22 cellular contexts compared by ENCODE assay signal in genomic region chr1:27127419-27127818, GRCh38. TPM values are rescaled to one million over a fixed set of nuclear protein-coding genes. Genes with fewer than 3 reads are reported as not detected.
DNase-seq lines count a peak whose midpoint lies in the region; ATAC-seq and TF ChIP-seq lines count a peak whose summit lies in the region.
"Had no signal": no experiment of that assay in that cellular context is flagged by ENCODE, and none has a peak within 500 bp of the region (broad histone marks: within the 10 kb centered on the region; RNA-seq: fewer than 3 reads in every experiment).

No MANE protein-coding gene starts in this region.

- H3K27me3 ChIP-seq in BLaER1 (no peaks in the 10 kb centered on the region), NT2/D1 (ENCODE audit: insufficient read depth, insufficient read length) (no peaks in the 10 kb centered on the region), neutrophil (no peaks in the 10 kb centered on the region), upper lobe of left lung (no peaks in the 10 kb centered on the region)
- H3K27me3 ChIP-seq: ascending aorta, gastrocnemius medialis, right atrium auricular region had no signal

- POLR2A ChIA-PET in activated CD4-positive, alpha-beta memory T cell treated with anti-CD3 and anti-CD28 coated beads for 36 hours (lab: Charles Lee): no interaction called here

- WGBS in upper lobe of left lung, 2 donors: 94 to 100% methylated on average over 3 of the region's 3 CpGs

- no peak for TF ChIP-seq EP300 in upper lobe of left lung (IDR thresholded peaks at IDR 0.05)

- H3K27ac ChIP-seq in BLaER1 (no peak overlapping the region), neutrophil (peak overlapping the region; percentile 81), upper lobe of left lung (no peak overlapping the region)
- H3K27ac ChIP-seq: ascending aorta, gastrocnemius medialis, KMS-11, right atrium auricular region had no signal

- H3K4me2 ChIP-seq in BLaER1: no peak overlapping the region
- H3K4me2 ChIP-seq: KMS-11 had no signal

- no peak for ATAC-seq in upper lobe of left lung (ENCODE audit: low FRiP score in 2 of 2)
- ATAC-seq: gastrocnemius medialis; left colon; Panc1; stimulated activated naive CD8-positive, alpha-beta T cell treated with anti-CD3 and anti-CD28 coated beads, Interleukin-15, amount 100 ng/mL, for 72 hours had no signal

- H3K4me1 Mint-ChIP-seq in activated CD4-positive, alpha-beta memory T cell treated with anti-CD3 and anti-CD28 coated beads for 36 hours (ENCODE audit: low read depth): no peaks in the 10 kb centered on the region
- H3K4me1 Mint-ChIP-seq: activated CD4-positive, alpha-beta T cell treated with anti-CD3 and anti-CD28 coated beads, Interleukin-2, amount 10 ng/mL, durations not matched to agents 7 days and 5 days had no signal

- H3K36me3 ChIP-seq in BLaER1 (peaks cover 13% of the 10 kb centered on the region; the same call in 1 of the 2 replicates), NT2/D1 (ENCODE audit: insufficient read depth, insufficient read length, low read length) (peaks cover 35% of the 10 kb centered on the region), neutrophil (peaks cover 21% of the 10 kb centered on the region), upper lobe of left lung (peaks cover 0 to 6% (median 0%) of the 10 kb centered on the region in 4 donors)
- H3K36me3 ChIP-seq: gastrocnemius medialis, right atrium auricular region had no signal

- H3K4me1 ChIP-seq in BLaER1 (peaks cover 19% of the 10 kb centered on the region), NT2/D1 (ENCODE audit: insufficient read depth, insufficient read length) (peaks cover 7% of the 10 kb centered on the region), neutrophil (ENCODE audit: control insufficient read depth in 1 of 2, insufficient read depth in 1 of 2, low read depth in 1 of 2, low read length in 1 of 2) (peaks cover 42 to 62% of the 10 kb centered on the region in 2 experiments), upper lobe of left lung (peaks cover 9 to 35% (median 21%) of the 10 kb centered on the region in 4 donors)

- no peaks in the 10 kb centered on the region for H4K20me1 ChIP-seq in BLaER1

- H3K9me3 ChIP-seq in BLaER1 (no peaks in the 10 kb centered on the region), NT2/D1 (ENCODE audit: insufficient read depth, low read length) (no peaks in the 10 kb centered on the region), neutrophil (no peaks in the 10 kb centered on the region), upper lobe of left lung (no peaks in the 10 kb centered on the region)
- H3K9me3 ChIP-seq: ascending aorta, gastrocnemius medialis, right atrium auricular region had no signal

- no peaks in the 10 kb centered on the region for H3K9me3 Mint-ChIP-seq in activated CD4-positive, alpha-beta memory T cell treated with anti-CD3 and anti-CD28 coated beads for 36 hours
- H3K9me3 Mint-ChIP-seq: activated CD4-positive, alpha-beta T cell treated with anti-CD3 and anti-CD28 coated beads, Interleukin-2, amount 10 ng/mL, durations not matched to agents 7 days and 5 days; mesothelial cell of epicardium; stimulated activated naive CD8-positive, alpha-beta T cell treated with anti-CD3 and anti-CD28 coated beads, Interleukin-15, amount 100 ng/mL, for 72 hours had no signal

- H3K36me3 Mint-ChIP-seq in activated CD4-positive, alpha-beta memory T cell treated with anti-CD3 and anti-CD28 coated beads for 36 hours: no peaks in the 10 kb centered on the region

- no peaks in the 10 kb centered on the region for H3K27me3 Mint-ChIP-seq in activated CD4-positive, alpha-beta memory T cell treated with anti-CD3 and anti-CD28 coated beads for 36 hours
- H3K27me3 Mint-ChIP-seq: activated CD4-positive, alpha-beta T cell treated with anti-CD3 and anti-CD28 coated beads, Interleukin-2, amount 10 ng/mL, durations not matched to agents 7 days and 5 days; stimulated activated naive CD8-positive, alpha-beta T cell treated with anti-CD3 and anti-CD28 coated beads, Interleukin-15, amount 100 ng/mL, for 72 hours had no signal

- H3K9ac ChIP-seq in BLaER1 (0 out of 2 replicates have a peak overlapping the region, but pooled peaks have one; percentile 34), NT2/D1 (ENCODE audit: insufficient read length, low read depth) (peak overlapping the region; percentile 7)
- H3K9ac ChIP-seq: KMS-11 had no signal

- no peak overlapping the region for H3K4me3 Mint-ChIP-seq in activated CD4-positive, alpha-beta memory T cell treated with anti-CD3 and anti-CD28 coated beads for 36 hours
- H3K4me3 Mint-ChIP-seq: activated CD4-positive, alpha-beta T cell treated with anti-CD3 and anti-CD28 coated beads, Interleukin-2, amount 10 ng/mL, durations not matched to agents 7 days and 5 days; mesothelial cell of epicardium; stimulated activated naive CD8-positive, alpha-beta T cell treated with anti-CD3 and anti-CD28 coated beads, Interleukin-15, amount 100 ng/mL, for 72 hours had no signal

- intact Hi-C loops in activated CD4-positive, alpha-beta memory T cell treated with anti-CD3 and anti-CD28 coated beads for 36 hours (cut with micrococcal nuclease): no loop called here

- DNase-seq in NT2/D1 (ENCODE audit: low read depth, low spot score) (no peak), cardiac fibroblast (ENCODE audit: low read depth in 2 of 2) (no peak), upper lobe of left lung (no peak), anterior cingulate cortex (lab: John Stamatoyannopoulos, UW) (no peak), middle frontal gyrus (ENCODE audit: extremely low spot score, low spot score) (no peak)
- DNase-seq in activated CD4-positive, alpha-beta memory T cell treated with anti-CD3 and anti-CD28 coated beads for 36 hours: no peak
- DNase-seq: activated CD4-positive, alpha-beta T cell treated with anti-CD3 and anti-CD28 coated beads, Interleukin-2, amount 10 ng/mL, durations not matched to agents 7 days and 5 days; activated naive CD4-positive, alpha-beta T cell; AML-193; gastrocnemius medialis; left colon; NCI-H1105; NCI-H2171; NCI-H69; stimulated activated naive CD8-positive, alpha-beta T cell treated with anti-CD3 and anti-CD28 coated beads, Interleukin-15, amount 100 ng/mL, for 72 hours had no signal

- no peak overlapping the region for H3K4me3 ChIP-seq in BLaER1
- no peak overlapping the region for H3K4me3 ChIP-seq in NT2/D1 (ENCODE audit: insufficient read length, low read depth)
- H3K4me3 ChIP-seq in cardiac fibroblast (replicated peaks in 1 of 2; ENCODE audit: low read depth in 2 of 2, low read length in 2 of 2): no peak overlapping the region
- no peak overlapping the region for H3K4me3 ChIP-seq in neutrophil (ENCODE audit: low read depth in 1 of 2, low read length in 1 of 2)
- H3K4me3 ChIP-seq in upper lobe of left lung: no peak overlapping the region
- H3K4me3 ChIP-seq: ascending aorta, gastrocnemius medialis, right atrium auricular region had no signal

- H3K27ac Mint-ChIP-seq in activated CD4-positive, alpha-beta memory T cell treated with anti-CD3 and anti-CD28 coated beads for 36 hours: no peak overlapping the region
- H3K27ac Mint-ChIP-seq: mesothelial cell of epicardium had no signal

- TF ChIP-seq CTCF in cardiac fibroblast (IDR thresholded peaks at IDR 0.05; ENCODE audit: low read depth, low read length): peak; percentile 1
- no peak for TF ChIP-seq CTCF in neutrophil (IDR thresholded peaks at IDR 0.05)
- no peak for TF ChIP-seq CTCF in upper lobe of left lung (IDR thresholded peaks at IDR 0.05)

- CTCF ChIA-PET in activated CD4-positive, alpha-beta memory T cell treated with anti-CD3 and anti-CD28 coated beads for 36 hours (lab: Charles Lee): interaction anchor here (1.1 kb wide), 1 partner anchor 83 kb away, joined by 3 read pairs; no protein-coding TSS in a partner anchor

- no peak for TF ChIP-seq POLR2A in upper lobe of left lung (IDR thresholded peaks at IDR 0.05)

RNA-seq across cellular contexts. Expression of gene SLC9A1, which starts 27.5 kb away (rescaled TPM):
- 10 to 100 TPM; 18.1 to 51.4 (median 31.5) TPM for total RNA-seq in upper lobe of left lung
- 10 to 100 TPM; 16.0 to 17.8 TPM for total RNA-seq in activated CD4-positive, alpha-beta memory T cell treated with anti-CD3 and anti-CD28 coated beads for 36 hours
